Comparison of ENCODE assay signal across 8 cellular contexts in genomic region chr11:57792060-57792541, GRCh38. TPM values are rescaled to one million over a fixed set of nuclear protein-coding genes. Genes with fewer than 3 reads are reported as not detected.
DNase-seq lines count a peak whose midpoint lies in the region; ATAC-seq and TF ChIP-seq lines count a peak whose summit lies in the region.

No MANE protein-coding gene starts in this region.

- H3K4me3 ChIP-seq in DND-41 (ENCODE audit: low read depth in 1 of 2, low read length in 2 of 2) (peak overlapping the region in 1 of 2 experiments; percentile 32; a peak in 2 of 4 replicates), NB4 (ENCODE audit: low read depth, low read length) (peak overlapping the region; percentile 49), spleen (peak overlapping the region in 4 of 8 donors; percentile 23 to 59 (median 27)), neuronal stem cell (ENCODE audit: low read length in 2 of 2) (no peak overlapping the region)

- H3K9me3 ChIP-seq in DND-41 (ENCODE audit: insufficient read depth, low read length, severe bottlenecking) (no peaks in the 10 kb centered on the region), spleen (no peaks in the 10 kb centered on the region), neuronal stem cell (replicated peaks in 1 of 2; ENCODE audit: control insufficient read depth in 2 of 2, insufficient read depth in 1 of 2, low read depth in 1 of 2, low read length in 2 of 2) (no peaks in the 10 kb centered on the region)

- H3K14ac ChIP-seq in neuronal stem cell (ENCODE audit: low read length), result no peak overlapping the region

- peak; percentile 87 for ATAC-seq in DND-41 (ENCODE audit: insufficient read depth, low read depth)
- ATAC-seq in GM21825 (IDR thresholded peaks at IDR 0.05; ENCODE audit: unreplicated experiment), result peak; percentile 77

- intact Hi-C loops in spleen (cut with DNase I; ENCODE audit: low total_unique reads), result loop anchor here (10.0 kb wide), 1 partner anchor 127 kb away; the partner anchor contains the start of gene ZDHHC5

- peaks cover 66% of the 10 kb centered on the region for H3K4me1 ChIP-seq in DND-41 (ENCODE audit: insufficient read depth, low read length)
- peaks cover 43 to 95% (median 80%) of the 10 kb centered on the region in 6 donors for H3K4me1 ChIP-seq in spleen
- peaks cover 5 to 10% of the 10 kb centered on the region in 2 donors for H3K4me1 ChIP-seq in neuronal stem cell (ENCODE audit: control insufficient read depth in 2 of 2, insufficient read depth in 1 of 2, low read depth in 1 of 2, low read length in 2 of 2)

- peaks cover 9% of the 10 kb centered on the region for H3K36me3 Mint-ChIP-seq in activated T-cell treated with anti-CD3 and anti-CD28 coated beads, Interleukin-2, amount 50 U/mL, for 24 hours (ENCODE audit: low read depth)

- H3K9me3 Mint-ChIP-seq in activated T-cell treated with anti-CD3 and anti-CD28 coated beads, Interleukin-2, amount 50 U/mL, for 24 hours, result no peaks in the 10 kb centered on the region

- peaks cover 37% of the 10 kb centered on the region for H3K4me1 Mint-ChIP-seq in activated T-cell treated with anti-CD3 and anti-CD28 coated beads, Interleukin-2, amount 50 U/mL, for 24 hours (ENCODE audit: low read depth)

- 15 to 32% (median 22%) methylated on average over 7 of the region's 7 CpGs for WGBS in spleen, 5 donors
- WGBS in neuronal stem cell (ENCODE audit: extremely low coverage in 2 of 2, insufficient read length in 2 of 2, insufficient replicate concordance in 1 of 2), 2 donors, result no CpG with 5 or more reads among the region's 7 CpGs

- peak; percentile 90 for DNase-seq in DND-41
- DNase-seq in NB4 (ENCODE audit: low read depth), result peak; percentile 98
- peak; percentile 79 for DNase-seq in activated T-cell treated with anti-CD3 and anti-CD28 coated beads, Interleukin-2, amount 50 U/mL, for 24 hours
- peak; percentile 63 for DNase-seq in germinal center (ENCODE audit: low spot score)
- peak; percentile 96 for DNase-seq in spleen
- DNase-seq in LoVo (ENCODE audit: low spot score), result no peak
- no peak for DNase-seq in neuronal stem cell (ENCODE audit: low spot score)

- no peak overlapping the region for H3K23ac ChIP-seq in neuronal stem cell (ENCODE audit: low read depth, low read length, poor library complexity)

- H3K79me2 ChIP-seq in DND-41 (ENCODE audit: insufficient read depth, low read length), result peaks cover 14% of the 10 kb centered on the region; the same call in 1 of the 2 replicates

- no peak for TF ChIP-seq CTCF in DND-41 (IDR thresholded peaks at IDR 0.05; ENCODE audit: borderline replicate concordance, extremely low read depth, low read length, poor library complexity, severe bottlenecking)
- no peak for TF ChIP-seq CTCF in NB4 (IDR thresholded peaks at IDR 0.05; ENCODE audit: low read depth, low read length)
- TF ChIP-seq CTCF in spleen (IDR thresholded peaks at IDR 0.05 in 8 of 11, conservative IDR thresholded peaks at IDR 0.05 in 3 of 11), result no peak

- no peak overlapping the region for H2BK120ac ChIP-seq in neuronal stem cell (ENCODE audit: low read depth, low read length)

- H2BK12ac ChIP-seq in neuronal stem cell (ENCODE audit: low read length), result no peak overlapping the region

- H4K91ac ChIP-seq in neuronal stem cell (ENCODE audit: low read depth, low read length, poor library complexity), result no peak overlapping the region

- H3K36me3 ChIP-seq in DND-41 (ENCODE audit: insufficient read depth, low read length) (peaks cover 6% of the 10 kb centered on the region), spleen (peaks cover 0 to 43% (median 16%) of the 10 kb centered on the region in 6 donors), neuronal stem cell (replicated peaks in 1 of 2; ENCODE audit: control insufficient read depth in 2 of 2, insufficient read depth in 2 of 2, low read length in 2 of 2) (peaks cover 21 to 81% of the 10 kb centered on the region in 2 donors)

- H3K4me3 Mint-ChIP-seq in activated T-cell treated with anti-CD3 and anti-CD28 coated beads, Interleukin-2, amount 50 U/mL, for 24 hours, result peak overlapping the region; percentile 54

- peaks cover 4% of the 10 kb centered on the region for H3K79me1 ChIP-seq in neuronal stem cell (ENCODE audit: low read depth, low read length)

- H3K27ac ChIP-seq in DND-41 (ENCODE audit: low read length) (peak overlapping the region; percentile 87), spleen (peak overlapping the region; percentile 82 to 93 (median 90)), neuronal stem cell (replicated peaks; ENCODE audit: low read length) (no peak overlapping the region)

- no peak overlapping the region for H4K8ac ChIP-seq in neuronal stem cell (ENCODE audit: low read depth, low read length)

- peak overlapping the region; percentile 93 for H3K27ac Mint-ChIP-seq in activated T-cell treated with anti-CD3 and anti-CD28 coated beads, Interleukin-2, amount 50 U/mL, for 24 hours

- H3K27me3 Mint-ChIP-seq in activated T-cell treated with anti-CD3 and anti-CD28 coated beads, Interleukin-2, amount 50 U/mL, for 24 hours, result no peaks in the 10 kb centered on the region

- H2AFZ ChIP-seq in DND-41 (ENCODE audit: low read depth, low read length) (peak overlapping the region; percentile 40), neuronal stem cell (ENCODE audit: low read length) (no peak overlapping the region)

- H4K20me1 ChIP-seq in DND-41 (ENCODE audit: insufficient read depth, low read length), result no peaks in the 10 kb centered on the region

- no peaks in the 10 kb centered on the region for H3K27me3 ChIP-seq in DND-41 (ENCODE audit: insufficient read depth, low read length, poor library complexity)
- H3K27me3 ChIP-seq in spleen (replicated peaks in 1 of 7), result no peaks in the 10 kb centered on the region
- H3K27me3 ChIP-seq in neuronal stem cell (ENCODE audit: control insufficient read depth in 3 of 3, insufficient read depth in 3 of 3, low read depth in 1 of 3, low read length in 3 of 3), result no peaks in the 10 kb centered on the region

- H2AK5ac ChIP-seq in neuronal stem cell (ENCODE audit: low read depth, low read length), result no peak overlapping the region

- H3K4me2 ChIP-seq in DND-41 (ENCODE audit: insufficient read depth, low read length) (peak overlapping the region; percentile 53), neuronal stem cell (ENCODE audit: insufficient read depth, low read length, poor library complexity, severe bottlenecking) (no peak overlapping the region)

- H2BK15ac ChIP-seq in neuronal stem cell (ENCODE audit: low read length), result no peak overlapping the region

- H3K18ac ChIP-seq in neuronal stem cell (ENCODE audit: low read length), result no peak overlapping the region

- no peak overlapping the region for H2BK5ac ChIP-seq in neuronal stem cell (ENCODE audit: low read length)

- peak; percentile 59 for TF ChIP-seq POLR2A in NB4 (IDR thresholded peaks at IDR 0.05; ENCODE audit: extremely low read depth, insufficient read length)
- peak in 1 of 3 donors; percentile 14 for TF ChIP-seq POLR2A in spleen (IDR thresholded peaks at IDR 0.05)

- H3K4ac ChIP-seq in neuronal stem cell (ENCODE audit: low read length), result no peak overlapping the region

- H3K9ac ChIP-seq in DND-41 (ENCODE audit: low read depth, low read length) (peak overlapping the region; percentile 35), neuronal stem cell (ENCODE audit: low read depth, low read length, poor library complexity) (no peak overlapping the region)

RNA-seq across cellular contexts. Expression of gene CTNND1, which starts 30.5 kb away (rescaled TPM):
- total RNA-seq in spleen, result 100 to 1,000 TPM in 6 of 7 donors, 10 to 100 TPM in 1; 89.4 to 227 (median 130) TPM
- polyA plus RNA-seq in spleen, result 10 to 100 TPM; 12.0 to 24.6 (median 13.0) TPM
- 80.5 TPM for polyA plus RNA-seq in neuronal stem cell (2013, experiment 1 of 2)
- 79.9 TPM for polyA plus RNA-seq in neuronal stem cell (2013, experiment 2 of 2)

RNA-seq across cellular contexts. Expression of gene BTBD18, which starts 40.5 kb away (rescaled TPM):
- total RNA-seq in spleen, result not detected
- not detected for polyA plus RNA-seq in spleen
- not detected for polyA plus RNA-seq in neuronal stem cell (2013, experiment 1 of 2)
- polyA plus RNA-seq in neuronal stem cell (2013, experiment 2 of 2), result not detected

RNA-seq across cellular contexts. Expression of gene SELENOH, which starts 50.8 kb away (rescaled TPM):
- 100 to 1,000 TPM in 4 of 7 donors, 10 to 100 TPM in 3; 79.1 to 119 (median 104) TPM for total RNA-seq in spleen
- 100 to 1,000 TPM; 175 to 247 (median 245) TPM for polyA plus RNA-seq in spleen
- polyA plus RNA-seq in neuronal stem cell (2013, experiment 1 of 2), result 227 TPM
- polyA plus RNA-seq in neuronal stem cell (2013, experiment 2 of 2), result 230 TPM

Comparison
In these comparisons a context has a peak if more than half of its experiments do, and no peak if none do; other contexts are left out.
1. DNase-seq: peak in DND-41 (single experiment), NB4 (single experiment), activated T-cell treated with anti-CD3 and anti-CD28 coated beads, Interleukin-2, amount 50 U/mL, for 24 hours (single experiment), germinal center (single experiment) and spleen (single experiment); none in LoVo (single experiment) and neuronal stem cell (single experiment).